14 cellular contexts compared by ENCODE assay signal in the genomic region with DNA sequence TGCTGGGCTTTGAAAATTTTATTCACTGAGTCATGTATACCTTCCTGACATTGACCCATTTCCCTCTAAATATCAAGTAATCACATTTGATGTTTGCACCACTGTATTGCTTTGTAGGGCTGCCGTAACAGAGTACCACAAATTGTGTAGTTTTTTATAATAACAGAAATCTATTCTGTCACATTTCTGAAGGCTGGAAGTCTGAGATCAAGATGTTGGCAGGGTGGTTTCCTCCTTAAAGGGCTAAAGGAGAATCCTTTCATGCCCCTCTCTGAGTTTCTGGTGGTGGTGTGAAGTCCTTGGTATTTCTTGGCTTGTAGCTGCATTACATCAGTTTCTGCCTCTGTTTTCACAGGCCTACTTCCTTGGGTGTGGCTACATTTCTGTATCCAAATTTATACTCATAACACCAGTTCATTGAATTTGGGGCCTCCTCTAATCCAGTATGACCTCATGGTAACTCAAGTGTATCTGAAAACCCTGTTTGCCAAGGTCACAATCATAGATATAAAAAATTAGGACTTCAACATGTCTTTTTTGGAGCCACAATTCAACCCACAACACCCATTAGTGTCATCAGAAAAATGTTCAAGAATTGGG. TPM values are rescaled to one million over a fixed set of nuclear protein-coding genes. Genes with fewer than 3 reads are reported as not detected.
DNase-seq lines count a peak whose midpoint lies in the region; ATAC-seq and TF ChIP-seq lines count a peak whose summit lies in the region.
"Had no signal": no experiment of that assay in that cellular context is flagged by ENCODE, and none has a peak within 500 bp of the region (broad histone marks: within the 10 kb centered on the region; RNA-seq: fewer than 3 reads in every experiment).

No MANE protein-coding gene starts in this region.

- peaks cover 10 to 15% of the 10 kb centered on the region in 2 donors for H3K9me3 Mint-ChIP-seq in activated naive CD4-positive, alpha-beta T cell treated with anti-CD3 and anti-CD28 coated beads, Interleukin-2, amount 50 U/mL, for 72 hours

- TF ChIP-seq CTCF in heart left ventricle (IDR thresholded peaks at IDR 0.05) = no peak

- peak; percentile 11 for DNase-seq in A172 (ENCODE audit: low spot score)
- peak; percentile 19 for DNase-seq in H4 (ENCODE audit: low spot score)
- no peak for DNase-seq in activated naive CD4-positive, alpha-beta T cell treated with anti-CD3 and anti-CD28 coated beads, Interleukin-2, amount 50 U/mL, for 72 hours (ENCODE audit: low spot score in 2 of 2)
- DNase-seq in heart left ventricle = no peak
- no peak for DNase-seq in NCI-H187 treated with DMSO at 0.1 percent for 48 hours (lab: John Stamatoyannopoulos, UW)
- no peak for DNase-seq in NCI-H146 treated with DMSO at 0.1 percent for 48 hours (lab: John Stamatoyannopoulos, UW; ENCODE audit: unreplicated experiment)
- DNase-seq in C1 segment of cervical spinal cord (lab: John Stamatoyannopoulos, UW) = no peak
- DNase-seq: NCI-H1694; nucleus accumbens; stimulated activated CD4-positive, alpha-beta T cell treated with anti-CD3 and anti-CD28 coated beads, Interleukin-12 subunit alpha, Interleukin-12 subunit beta, amount 100 ng/mL, for 4 hours had no signal

- peaks cover 0 to 8% (median 0%) of the 10 kb centered on the region in 12 donors for H3K4me1 ChIP-seq in heart left ventricle
- H3K4me1 ChIP-seq: BLaER1 had no signal

- 51 to 77% (median 71%) methylated on average over 1 of the region's 1 CpG for whole genome bisulfite sequencing in heart left ventricle, 4 donors

- peak; percentile 24 to 46 for ATAC-seq in activated naive CD4-positive, alpha-beta T cell treated with anti-CD3 and anti-CD28 coated beads, Interleukin-2, amount 50 U/mL, for 72 hours
- ATAC-seq in heart left ventricle (peak in 3 of 4 donors; percentile 67 to 77 (median 75)), HG02642 (IDR thresholded peaks at IDR 0.05; ENCODE audit: poor library complexity, unreplicated experiment) (no peak)

- no peak overlapping the region for H3K27ac Mint-ChIP-seq in activated naive CD4-positive, alpha-beta T cell treated with anti-CD3 and anti-CD28 coated beads, Interleukin-2, amount 50 U/mL, for 72 hours

- no peak overlapping the region for H3K4me3 ChIP-seq in heart left ventricle
- H3K4me3 ChIP-seq: BLaER1, cardiac muscle cell had no signal

- peak overlapping the region in 2 of 12 donors; percentile 7 to 24 for H3K27ac ChIP-seq in heart left ventricle
- H3K27ac ChIP-seq: BLaER1, cardiac muscle cell had no signal

- H3K36me3 ChIP-seq in heart left ventricle = no peaks in the 10 kb centered on the region
- H3K36me3 ChIP-seq: BLaER1, cardiac muscle cell had no signal

- H3K27me3 ChIP-seq in heart left ventricle = no peaks in the 10 kb centered on the region
- H3K27me3 ChIP-seq: BLaER1, cardiac muscle cell had no signal

- H3K36me3 Mint-ChIP-seq in activated naive CD4-positive, alpha-beta T cell treated with anti-CD3 and anti-CD28 coated beads, Interleukin-2, amount 50 U/mL, for 72 hours = peaks cover 16 to 28% of the 10 kb centered on the region in 2 donors

- peaks cover 0 to 8% (median 0%) of the 10 kb centered on the region in 12 donors for H3K9me3 ChIP-seq in heart left ventricle
- H3K9me3 ChIP-seq: BLaER1 had no signal

- intact Hi-C loops in heart left ventricle (cut with DNase I) = no loop called here

- no peak for TF ChIP-seq POLR2A in heart left ventricle (IDR thresholded peaks at IDR 0.05)

RNA-seq across cellular contexts. Expression of gene ST6GAL1, which starts 29.1 kb away (rescaled TPM):
- 5.3 and 9.4 TPM in 2 replicates for total RNA-seq in A172 (2014; rRNA removed; shearing (Covaris generic))
- 3.2 and 3.4 TPM in 2 replicates for total RNA-seq in H4 (2014; rRNA removed; shearing (Covaris generic))
- total RNA-seq in activated naive CD4-positive, alpha-beta T cell treated with anti-CD3 and anti-CD28 coated beads, Interleukin-2, amount 50 U/mL, for 72 hours = 10 to 100 TPM; 32.0 to 96.6 TPM
- 100 to 1,000 TPM in 1 of 9 donors, 10 to 100 TPM in 8; 56.2 to 120 (median 72.5) TPM for total RNA-seq in heart left ventricle
- 10 to 100 TPM; 19.4 to 69.9 TPM for polyA plus RNA-seq in heart left ventricle

RNA-seq across cellular contexts. Expression of gene ADIPOQ, which starts 58.7 kb away (rescaled TPM):
- not detected in 2 replicates for total RNA-seq in A172 (2014; rRNA removed; shearing (Covaris generic))
- total RNA-seq in H4 (2014; rRNA removed; shearing (Covaris generic)) = not detected in 2 replicates
- not detected for total RNA-seq in activated naive CD4-positive, alpha-beta T cell treated with anti-CD3 and anti-CD28 coated beads, Interleukin-2, amount 50 U/mL, for 72 hours
- 100 to 1,000 TPM in 1 of 9 donors, 10 to 100 TPM in 2, 1 to 10 TPM in 4, under 1 TPM in 2; 0.12 to 113 (median 1.8) TPM for total RNA-seq in heart left ventricle
- 10 to 100 TPM in 1 of 2 donors, 1 to 10 TPM in 1; 1.1 to 19.6 TPM for polyA plus RNA-seq in heart left ventricle
- total RNA-seq: cardiac muscle cell; T-helper 2 cell treated with Interferon-gamma antibody and Interleukin-4, amounts not matched to agents 100 ng/mL and 5 ng/mL, for 36 hours had no signal
- polyA plus RNA-seq: cardiac muscle cell had no signal

Comparison
In these comparisons a context has a peak if more than half of its experiments do, and no peak if none do; other contexts are left out.
1. DNase-seq: peak in A172 (single experiment) and H4 (single experiment); none in activated naive CD4-positive, alpha-beta T cell treated with anti-CD3 and anti-CD28 coated beads, Interleukin-2, amount 50 U/mL, for 72 hours (0 of 2), heart left ventricle (0 of 5), NCI-H187 treated with DMSO at 0.1 percent for 48 hours (single experiment), NCI-H146 treated with DMSO at 0.1 percent for 48 hours (single experiment) and C1 segment of cervical spinal cord (0 of 14).